ENCODE assay signal across 10 cellular contexts in genomic region chr9:117682955-117683710, GRCh38. TPM values are rescaled to one million over a fixed set of nuclear protein-coding genes. Genes with fewer than 3 reads are reported as not detected.
DNase-seq lines count a peak whose midpoint lies in the region; ATAC-seq and TF ChIP-seq lines count a peak whose summit lies in the region.
"Had no signal": no experiment of that assay in that cellular context is flagged by ENCODE, and none has a peak within 500 bp of the region (broad histone marks: within the 10 kb centered on the region; RNA-seq: fewer than 3 reads in every experiment).

No MANE protein-coding gene starts in this region.

- intact Hi-C loops in right cardiac atrium (cut with DNase I), result no loop called here

- 63% methylated on average over 3 of the region's 3 CpGs for WGBS in right cardiac atrium

- TF ChIP-seq CTCF in fibroblast of pulmonary artery (IDR thresholded peaks at IDR 0.05; ENCODE audit: low read length, missing control alignments), result no peak

- no peak overlapping the region for H3K27ac ChIP-seq in right cardiac atrium (ENCODE audit: low read length)

- ATAC-seq in GM18867 (IDR thresholded peaks at IDR 0.05; ENCODE audit: unreplicated experiment) (peak; percentile 79), GM21723 (IDR thresholded peaks at IDR 0.05; ENCODE audit: unreplicated experiment) (peak; percentile 89), HG03354 (IDR thresholded peaks at IDR 0.05; ENCODE audit: poor library complexity, severe bottlenecking, unreplicated experiment) (peak; percentile 86), right cardiac atrium (no peak)

- DNase-seq in fibroblast of pulmonary artery (ENCODE audit: low read depth) (peak; percentile 29), NCI-H1105 (lab: John Stamatoyannopoulos, UW) (no peak), epidermal melanocyte (ENCODE audit: insufficient read length, low spot score) (no peak), right cardiac atrium (no peak)
- no peak for DNase-seq in activated naive CD4-positive, alpha-beta T cell (lab: John Stamatoyannopoulos, UW)
- DNase-seq: activated gamma-delta T cell, DMS79 treated with DMSO at 0.1 percent for 48 hours had no signal

- no peaks in the 10 kb centered on the region for H3K4me1 ChIP-seq in right cardiac atrium (ENCODE audit: control insufficient read depth, insufficient read depth, low read length)

- no peaks in the 10 kb centered on the region for H3K9me3 ChIP-seq in right cardiac atrium (ENCODE audit: control insufficient read depth, low read length)

- H3K4me3 ChIP-seq in fibroblast of pulmonary artery (replicated peaks; ENCODE audit: low read depth, low read length) (no peak overlapping the region), right cardiac atrium (ENCODE audit: low read length) (no peak overlapping the region)

- no peaks in the 10 kb centered on the region for H3K27me3 ChIP-seq in right cardiac atrium (ENCODE audit: control insufficient read depth, insufficient read depth)

RNA-seq across cellular contexts. Expression of gene TLR4, which starts 21.1 kb away (rescaled TPM):
- 10 to 100 TPM; 16.3 to 20.5 (median 18.2) TPM for total RNA-seq in right cardiac atrium
- polyA plus RNA-seq in right cardiac atrium, result 3.8 TPM

Comparison
In these comparisons a context has a peak if more than half of its experiments do, and no peak if none do; other contexts are left out.
1. ATAC-seq: peak in GM18867 (single experiment), GM21723 (single experiment) and HG03354 (single experiment); none in right cardiac atrium (0 of 2).